Comparison of ENCODE assay signal across 7 cellular contexts in genomic region chr18:10201226-10201625, GRCh38.
"Had no signal": no experiment of that assay in that cellular context is flagged by ENCODE, and none has a peak within 500 bp of the region (broad histone marks: within the 10 kb centered on the region; RNA-seq: fewer than 3 reads in every experiment).

No MANE protein-coding gene starts in this region.

- H3K4me2 ChIP-seq: KMS-11 had no signal

- H3K9ac ChIP-seq: KMS-11 had no signal

- H3K36me3 Mint-ChIP-seq: IgD-negative memory B cell had no signal

- H3K4me3 Mint-ChIP-seq: IgD-negative memory B cell had no signal

- H3K27ac ChIP-seq: HL-60, KMS-11 had no signal

- ATAC-seq: HepG2 had no signal

- H3K27ac Mint-ChIP-seq: H9, IgD-negative memory B cell had no signal

- H3K9me3 Mint-ChIP-seq: H9 had no signal

- H3K4me1 Mint-ChIP-seq: IgD-negative memory B cell had no signal

- DNase-seq: GOT3, H9, HCEC 1CT had no signal
